In genomic region chr11:69943506-69943905, GRCh38 we compare ENCODE assay signal across 1 cellular context.
TF ChIP-seq lines count a peak whose summit lies in the region.

No MANE protein-coding gene starts in this region.

TF ChIP-seq in K562, 482 proteins besides CTCF, POLR2A, EP300 and RAD21 (continued from another document):
- TF ChIP-seq, protein P1, sequence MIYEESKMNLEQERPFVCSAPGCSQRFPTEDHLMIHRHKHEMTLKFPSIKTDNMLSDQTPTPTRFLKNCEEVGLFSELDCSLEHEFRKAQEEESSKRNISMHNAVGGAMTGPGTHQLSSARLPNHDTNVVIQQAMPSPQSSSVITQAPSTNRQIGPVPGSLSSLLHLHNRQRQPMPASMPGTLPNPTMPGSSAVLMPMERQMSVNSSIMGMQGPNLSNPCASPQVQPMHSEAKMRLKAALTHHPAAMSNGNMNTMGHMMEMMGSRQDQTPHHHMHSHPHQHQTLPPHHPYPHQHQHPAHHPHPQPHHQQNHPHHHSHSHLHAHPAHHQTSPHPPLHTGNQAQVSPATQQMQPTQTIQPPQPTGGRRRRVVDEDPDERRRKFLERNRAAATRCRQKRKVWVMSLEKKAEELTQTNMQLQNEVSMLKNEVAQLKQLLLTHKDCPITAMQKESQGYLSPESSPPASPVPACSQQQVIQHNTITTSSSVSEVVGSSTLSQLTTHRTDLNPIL (CRISPR knock-in tag; IDR thresholded peaks at IDR 0.05): no peak
- no peak for TF ChIP-seq SOX6 (IDR thresholded peaks at IDR 0.05)
- no peak for TF ChIP-seq ZC3H11A (IDR thresholded peaks at IDR 0.05; ENCODE audit: low read depth, low read length)
- TF ChIP-seq SRSF3 (IDR thresholded peaks at IDR 0.05; ENCODE audit: insufficient read depth, low read length): no peak
- no peak for TF ChIP-seq PURB (CRISPR knock-in tag; IDR thresholded peaks at IDR 0.05; ENCODE audit: low read depth)
- no peak for TF ChIP-seq PATZ1 (CRISPR knock-in tag; IDR thresholded peaks at IDR 0.05; ENCODE audit: borderline replicate concordance)
- TF ChIP-seq FOXJ3 (CRISPR knock-in tag; IDR thresholded peaks at IDR 0.05): no peak
- TF ChIP-seq ZNF316 (IDR thresholded peaks at IDR 0.05): no peak
- no peak for TF ChIP-seq FOS (IDR thresholded peaks at IDR 0.05; ENCODE audit: extremely low read depth, insufficient read length)
- TF ChIP-seq FOXO4 (CRISPR knock-in tag; IDR thresholded peaks at IDR 0.05): no peak
